Comparison of ENCODE assay signal across 8 cellular contexts in genomic region chr11:128482512-128483191, GRCh38.
DNase-seq lines count a peak whose midpoint lies in the region; ATAC-seq and TF ChIP-seq lines count a peak whose summit lies in the region.

No MANE protein-coding gene starts in this region.

- intact Hi-C loops in MCF 10A (cut with micrococcal nuclease) = no loop called here
- intact Hi-C loops in gastrocnemius medialis (cut with DNase I; ENCODE audit: low total_unique reads) = loop anchor here (5.0 kb wide), 2 partner anchors 40 to 145 kb away; no protein-coding TSS in a partner anchor
- intact Hi-C loops in testis (cut with DNase I; ENCODE audit: low total_unique reads) = no loop called here

- H3K27ac Mint-ChIP-seq in MCF 10A (ENCODE audit: low read depth, unreplicated experiment) = peak overlapping the region; percentile 71

- H3K9me3 ChIP-seq in gastrocnemius medialis (no peaks in the 10 kb centered on the region), testis (no peaks in the 10 kb centered on the region)

- POLR2A ChIA-PET in MCF 10A (lab: Yijun Ruan, JAX) = interaction anchor here (0.8 to 1.6 kb wide), 4 partner anchors 15 to 62 kb away, joined by 3 to 8 read pairs (median 4); no protein-coding TSS in a partner anchor

- H3K36me3 Mint-ChIP-seq in MCF 10A (ENCODE audit: insufficient read depth, unreplicated experiment) = peaks cover 49% of the 10 kb centered on the region

- peaks cover 0 to 20% of the 10 kb centered on the region in 2 donors for H3K36me3 ChIP-seq in gastrocnemius medialis
- H3K36me3 ChIP-seq in testis (ENCODE audit: low read depth, missing control alignments) = no peaks in the 10 kb centered on the region

- H3K27me3 ChIP-seq in gastrocnemius medialis (no peaks in the 10 kb centered on the region), testis (no peaks in the 10 kb centered on the region)

- peak overlapping the region; percentile 57 to 70 (median 68) for H3K27ac ChIP-seq in gastrocnemius medialis
- H3K27ac ChIP-seq in testis = peak overlapping the region in 1 of 2 donors; percentile 41

- BruUV-seq in MCF 10A (replicated peaks; lab: Mats Ljungman, UMichigan) = no TSS peak

- H3K4me1 Mint-ChIP-seq in MCF 10A (ENCODE audit: insufficient read depth, unreplicated experiment) = peaks cover 39% of the 10 kb centered on the region

- TF ChIP-seq CTCF in MCF 10A (IDR thresholded peaks at IDR 0.05; ENCODE audit: unreplicated experiment) (no peak), gastrocnemius medialis (IDR thresholded peaks at IDR 0.05 in 4 of 5, conservative IDR thresholded peaks at IDR 0.05 in 1 of 5) (no peak), testis (IDR thresholded peaks at IDR 0.05) (no peak)

- H3K4me1 ChIP-seq in gastrocnemius medialis (peaks cover 49 to 73% of the 10 kb centered on the region in 2 donors), testis (peaks cover 24% of the 10 kb centered on the region)

- no peaks in the 10 kb centered on the region for H3K9me3 Mint-ChIP-seq in MCF 10A (ENCODE audit: unreplicated experiment)

- WGBS in testis, 2 donors = 82 to 83% methylated on average over 11 of the region's 11 CpGs

- H3K4me3 Mint-ChIP-seq in MCF 10A (ENCODE audit: unreplicated experiment) = peak overlapping the region; percentile 44

- peak; percentile 62 for DNase-seq in Daoy (ENCODE audit: low read depth)
- peak; percentile 90 for DNase-seq in M059J (ENCODE audit: low read depth)
- peak; percentile 78 for DNase-seq in MCF 10A (ENCODE audit: unreplicated experiment)
- DNase-seq in gastrocnemius medialis = peak; percentile 44 to 68
- DNase-seq in COLO829 (ENCODE audit: low spot score) = no peak
- DNase-seq in testis = no peak

- TF ChIP-seq POLR2A in gastrocnemius medialis (IDR thresholded peaks at IDR 0.05) = no peak
- no peak for TF ChIP-seq POLR2A in testis (IDR thresholded peaks at IDR 0.05)

- CTCF ChIA-PET in MCF 10A (lab: Yijun Ruan, JAX) = interaction anchor here (0.6 to 3.0 kb wide), 7 partner anchors 22 to 348 kb away, joined by 3 to 21 read pairs (median 4); no protein-coding TSS in a partner anchor

- no peaks in the 10 kb centered on the region for H3K27me3 Mint-ChIP-seq in MCF 10A (ENCODE audit: insufficient read depth, unreplicated experiment)

- in situ Hi-C loops in gastrocnemius medialis (cut with MboI; ENCODE audit: low sequenced_read_pairs in 4 of 4) = loop anchor here in 1 of 4 donors (25.0 kb wide), 1 partner anchor 155 kb away; no protein-coding TSS in a partner anchor

- H3K4me3 ChIP-seq in gastrocnemius medialis (peak overlapping the region; percentile 2 to 21 (median 8)), testis (no peak overlapping the region)

- peak; percentile 53 for ATAC-seq in GM21515 (IDR thresholded peaks at IDR 0.05; ENCODE audit: unreplicated experiment)
- ATAC-seq in gastrocnemius medialis = peak; percentile 59 to 76
- no peak for ATAC-seq in SK-N-SH treated with all-trans-retinoic acid at 6 μM for 48 hours

TF ChIP-seq in SK-N-SH treated with all-trans-retinoic acid at 6 μM for 48 hours, 23 proteins besides CTCF, POLR2A, EP300 and RAD21:
- TF ChIP-seq TOX (CRISPR knock-in tag; IDR thresholded peaks at IDR 0.05; ENCODE audit: borderline replicate concordance) = no peak
- TF ChIP-seq, protein P1, sequence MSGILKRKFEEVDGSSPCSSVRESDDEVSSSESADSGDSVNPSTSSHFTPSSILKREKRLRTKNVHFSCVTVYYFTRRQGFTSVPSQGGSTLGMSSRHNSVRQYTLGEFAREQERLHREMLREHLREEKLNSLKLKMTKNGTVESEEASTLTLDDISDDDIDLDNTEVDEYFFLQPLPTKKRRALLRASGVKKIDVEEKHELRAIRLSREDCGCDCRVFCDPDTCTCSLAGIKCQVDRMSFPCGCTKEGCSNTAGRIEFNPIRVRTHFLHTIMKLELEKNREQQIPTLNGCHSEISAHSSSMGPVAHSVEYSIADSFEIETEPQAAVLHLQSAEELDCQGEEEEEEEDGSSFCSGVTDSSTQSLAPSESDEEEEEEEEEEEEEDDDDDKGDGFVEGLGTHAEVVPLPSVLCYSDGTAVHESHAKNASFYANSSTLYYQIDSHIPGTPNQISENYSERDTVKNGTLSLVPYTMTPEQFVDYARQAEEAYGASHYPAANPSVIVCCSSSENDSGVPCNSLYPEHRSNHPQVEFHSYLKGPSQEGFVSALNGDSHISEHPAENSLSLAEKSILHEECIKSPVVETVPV (CRISPR knock-in tag; IDR thresholded peaks at IDR 0.05) = no peak
- TF ChIP-seq ZNF565 (CRISPR knock-in tag; conservative IDR thresholded peaks at IDR 0.05; ENCODE audit: low read depth) = no peak
- TF ChIP-seq ISL1 (CRISPR knock-in tag; IDR thresholded peaks at IDR 0.05) = no peak
- TF ChIP-seq BACH2 (CRISPR knock-in tag; IDR thresholded peaks at IDR 0.05; ENCODE audit: borderline replicate concordance) = no peak
- no peak for TF ChIP-seq ZFP3 (CRISPR knock-in tag; IDR thresholded peaks at IDR 0.05)
- TF ChIP-seq SNAI2 (CRISPR knock-in tag; IDR thresholded peaks at IDR 0.05) = no peak
- no peak for TF ChIP-seq PPARA (CRISPR knock-in tag; IDR thresholded peaks at IDR 0.05; ENCODE audit: borderline replicate concordance)
TF ChIP-seq in SK-N-SH treated with all-trans-retinoic acid at 6 μM for 48 hours: peak in this region for 0.

Comparison
In these comparisons a context has a peak if more than half of its experiments do, and no peak if none do; other contexts are left out.
1. DNase-seq: peak in Daoy (single experiment), M059J (single experiment), MCF 10A (single experiment) and gastrocnemius medialis (2 of 2); none in COLO829 (single experiment) and testis (single experiment).
2. H3K4me3 ChIP-seq: peak in gastrocnemius medialis (4 of 4); none in testis (0 of 2).